Comparison of ENCODE assay signal across 16 cellular contexts in the genomic region with DNA sequence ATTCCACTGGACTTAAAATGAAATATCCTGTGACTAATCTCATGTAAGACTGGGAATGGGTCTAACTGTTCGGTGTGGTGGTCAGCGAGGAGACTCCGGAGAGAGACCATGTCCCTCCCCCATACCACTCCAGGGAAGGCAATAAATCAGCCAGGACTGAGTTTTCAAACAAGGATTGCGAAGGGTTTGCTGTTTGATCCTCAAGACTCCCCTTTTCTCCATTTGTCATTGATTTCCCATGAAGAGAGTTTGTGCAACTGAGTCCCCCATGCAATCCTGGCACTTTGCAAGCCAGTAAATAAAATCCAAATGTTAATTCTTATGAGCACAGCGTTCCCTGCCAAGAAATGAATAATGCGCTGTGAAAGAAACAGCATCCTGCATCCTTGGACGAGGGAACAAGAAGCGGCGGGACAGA.
"Had no signal": no experiment of that assay in that cellular context is flagged by ENCODE, and none has a peak within 500 bp of the region (broad histone marks: within the 10 kb centered on the region; RNA-seq: fewer than 3 reads in every experiment).

No MANE protein-coding gene starts in this region.

- H3K27me3 ChIP-seq: left lung had no signal

- DNase-seq: activated CD4-positive, alpha-beta T cell treated with anti-CD3 and anti-CD28 coated beads for 48 hours; activated CD8-positive, alpha-beta memory T cell treated with anti-CD3 and anti-CD28 coated beads, Interleukin-2, amount 50 U/mL, for 48 hours; activated CD8-positive, alpha-beta T cell treated with anti-CD3 and anti-CD28 coated beads, Interleukin-2, amount 10 ng/mL, durations not matched to agents 7 days and 5 days; activated naive CD4-positive, alpha-beta T cell treated with Interleukin-2 at 50 U/mL for 16 hours; endodermal cell; erythroblast; foreskin fibroblast; left lung; stimulated activated CD4-positive, alpha-beta T cell treated with anti-CD3 and anti-CD28 coated beads, Interleukin-1b, Interleukin-23, amount 100 ng/mL, for 48 hours; stimulated activated naive CD8-positive, alpha-beta T cell treated with anti-CD3 and anti-CD28 coated beads, Interleukin-15, Interleukin-2, amounts not matched to agents 100 U/mL and 50 U/mL, for 24 hours had no signal

- H3K27ac ChIP-seq: left lung, parathyroid adenoma, SK-N-MC had no signal

- FAIRE-seq: islet of Langerhans had no signal

- H3K4me1 Mint-ChIP-seq: endodermal cell, WTC11 had no signal

- H3K36me3 ChIP-seq: heart left ventricle, left lung had no signal

- H3K27ac Mint-ChIP-seq: activated CD8-positive, alpha-beta T cell treated with anti-CD3 and anti-CD28 coated beads, Interleukin-2, amount 10 ng/mL, durations not matched to agents 7 days and 5 days; endodermal cell; WTC11 had no signal

- H3K4me1 ChIP-seq: parathyroid adenoma had no signal

- H3K4me3 ChIP-seq: heart left ventricle, left lung, SK-N-MC had no signal

- H3K4me3 Mint-ChIP-seq: activated CD8-positive, alpha-beta T cell treated with anti-CD3 and anti-CD28 coated beads, Interleukin-2, amount 10 ng/mL, durations not matched to agents 7 days and 5 days; endodermal cell; WTC11 had no signal

- ATAC-seq: activated CD8-positive, alpha-beta T cell treated with anti-CD3 and anti-CD28 coated beads, Interleukin-2, amount 10 ng/mL, durations not matched to agents 7 days and 5 days; stimulated activated naive CD8-positive, alpha-beta T cell treated with anti-CD3 and anti-CD28 coated beads, Interleukin-15, Interleukin-2, amounts not matched to agents 100 U/mL and 50 U/mL, for 24 hours; WTC11 had no signal

- H3K36me3 Mint-ChIP-seq: brain had no signal
